ENCODE assay signal across 9 cellular contexts in genomic region chr2:206260427-206261012, GRCh38. TPM values are rescaled to one million over a fixed set of nuclear protein-coding genes. Genes with fewer than 3 reads are reported as not detected.
DNase-seq lines count a peak whose midpoint lies in the region; ATAC-seq and TF ChIP-seq lines count a peak whose summit lies in the region.
"Had no signal": no experiment of that assay in that cellular context is flagged by ENCODE, and none has a peak within 500 bp of the region (broad histone marks: within the 10 kb centered on the region; RNA-seq: fewer than 3 reads in every experiment).

No MANE protein-coding gene starts in this region.

- no peaks in the 10 kb centered on the region for H3K9me2 ChIP-seq in Loucy (replicated peaks; ENCODE audit: low read depth, low read length)

- DNase-seq in NCI-H2171 treated with DMSO at 0.1 percent for 48 hours (lab: John Stamatoyannopoulos, UW) (peak; percentile 26), NCI-H2171 (lab: John Stamatoyannopoulos, UW) (no peak), cardiac fibroblast (ENCODE audit: low read depth in 2 of 2) (peak; percentile 56 to 69), osteoblast (ENCODE audit: insufficient read length, low spot score, missing footprints) (peak; percentile 81), NCI-H1048 (lab: John Stamatoyannopoulos, UW) (no peak)
- DNase-seq in activated CD4-positive, alpha-beta memory T cell treated with anti-CD3 and anti-CD28 coated beads, Interleukin-2, amount 10 ng/mL, durations not matched to agents 7 days and 5 days: no peak

- H3K4me1 Mint-ChIP-seq in activated CD4-positive, alpha-beta memory T cell treated with anti-CD3 and anti-CD28 coated beads, Interleukin-2, amount 10 ng/mL, durations not matched to agents 7 days and 5 days: peaks cover 11% of the 10 kb centered on the region

- H3K4me3 Mint-ChIP-seq in activated CD4-positive, alpha-beta memory T cell treated with anti-CD3 and anti-CD28 coated beads, Interleukin-2, amount 10 ng/mL, durations not matched to agents 7 days and 5 days: no peak overlapping the region

- no peaks in the 10 kb centered on the region for H3F3A ChIP-seq in Loucy (ENCODE audit: low read depth)

- H3K27ac ChIP-seq in osteoblast (ENCODE audit: low read depth, low read length): no peak overlapping the region

- no peak overlapping the region for H3K27ac Mint-ChIP-seq in activated CD4-positive, alpha-beta memory T cell treated with anti-CD3 and anti-CD28 coated beads, Interleukin-2, amount 10 ng/mL, durations not matched to agents 7 days and 5 days
- H3K27ac Mint-ChIP-seq: activated naive CD4-positive, alpha-beta T cell treated with anti-CD3 and anti-CD28 coated beads, Interleukin-2, amount 50 U/mL, for 72 hours had no signal

- H3K79me2 ChIP-seq in Loucy (ENCODE audit: insufficient read depth, low read length) (no peaks in the 10 kb centered on the region), osteoblast (ENCODE audit: insufficient read depth, low read length) (no peaks in the 10 kb centered on the region)

- peaks cover 61% of the 10 kb centered on the region for H3K27me3 Mint-ChIP-seq in activated CD4-positive, alpha-beta memory T cell treated with anti-CD3 and anti-CD28 coated beads, Interleukin-2, amount 10 ng/mL, durations not matched to agents 7 days and 5 days

- CTCF ChIA-PET in activated CD4-positive, alpha-beta memory T cell treated with anti-CD3 and anti-CD28 coated beads, Interleukin-2, amount 10 ng/mL, durations not matched to agents 7 days and 5 days (lab: Charles Lee): interaction anchor here (0.6 to 1.7 kb wide), 5 partner anchors 10 to 99 kb away, joined by 3 to 4 read pairs (median 4); no protein-coding TSS in a partner anchor

- peaks cover 3% of the 10 kb centered on the region for H3K36me3 Mint-ChIP-seq in activated CD4-positive, alpha-beta memory T cell treated with anti-CD3 and anti-CD28 coated beads, Interleukin-2, amount 10 ng/mL, durations not matched to agents 7 days and 5 days (ENCODE audit: low read depth)

- H3K36me3 ChIP-seq in Loucy (ENCODE audit: insufficient read depth, low read length) (no peaks in the 10 kb centered on the region), osteoblast (ENCODE audit: insufficient read depth, low read length) (no peaks in the 10 kb centered on the region)

- peak; percentile 80 for ATAC-seq in GM21786 (IDR thresholded peaks at IDR 0.05; ENCODE audit: unreplicated experiment)

- no peak overlapping the region for H3K9ac ChIP-seq in Loucy (ENCODE audit: low read depth, low read length, poor library complexity, severe bottlenecking)

- H2AFZ ChIP-seq in Loucy (ENCODE audit: low read length): no peak overlapping the region
- H2AFZ ChIP-seq in osteoblast (ENCODE audit: low read length): no peak overlapping the region

- no peaks in the 10 kb centered on the region for H3K27me3 ChIP-seq in Loucy (ENCODE audit: insufficient read depth, low read length, poor library complexity, severe bottlenecking)
- H3K27me3 ChIP-seq in osteoblast (ENCODE audit: insufficient read depth, low read length): peaks cover 88% of the 10 kb centered on the region

- H3K9me3 Mint-ChIP-seq in activated CD4-positive, alpha-beta memory T cell treated with anti-CD3 and anti-CD28 coated beads, Interleukin-2, amount 10 ng/mL, durations not matched to agents 7 days and 5 days: no peaks in the 10 kb centered on the region
- H3K9me3 Mint-ChIP-seq: activated naive CD4-positive, alpha-beta T cell treated with anti-CD3 and anti-CD28 coated beads, Interleukin-2, amount 50 U/mL, for 72 hours had no signal

- H3K9me3 ChIP-seq in Loucy (ENCODE audit: insufficient read depth, low read depth, low read length) (no peaks in the 10 kb centered on the region), osteoblast (ENCODE audit: low read depth, low read length) (no peaks in the 10 kb centered on the region)

- H4K20me1 ChIP-seq in Loucy (ENCODE audit: insufficient read depth, low read length, poor library complexity, severe bottlenecking) (no peaks in the 10 kb centered on the region), osteoblast (ENCODE audit: insufficient read depth, low read length) (no peaks in the 10 kb centered on the region)

- no peaks in the 10 kb centered on the region for H3K4me1 ChIP-seq in Loucy (ENCODE audit: insufficient read depth, low read length, poor library complexity, severe bottlenecking)
- H3K4me1 ChIP-seq in osteoblast (ENCODE audit: insufficient read depth, low read length): no peaks in the 10 kb centered on the region

- no peak overlapping the region for H3K4me3 ChIP-seq in Loucy (ENCODE audit: low read length, poor library complexity, severe bottlenecking)
- no peak overlapping the region for H3K4me3 ChIP-seq in cardiac fibroblast (replicated peaks in 1 of 2; ENCODE audit: low read depth in 2 of 2, low read length in 2 of 2)
- H3K4me3 ChIP-seq in osteoblast (ENCODE audit: insufficient read depth, low read length): no peak overlapping the region

- TF ChIP-seq CTCF in Loucy (conservative IDR thresholded peaks at IDR 0.05; ENCODE audit: low read length) (peak; percentile 65), cardiac fibroblast (IDR thresholded peaks at IDR 0.05; ENCODE audit: low read depth, low read length) (peak; percentile 62), osteoblast (IDR thresholded peaks at IDR 0.05; ENCODE audit: extremely low read depth, low read depth, low read length) (peak; percentile 59)

- no peak overlapping the region for H3K4me2 ChIP-seq in Loucy (ENCODE audit: low read depth, low read length, poor library complexity, severe bottlenecking)
- no peak overlapping the region for H3K4me2 ChIP-seq in osteoblast (ENCODE audit: insufficient read depth, low read length)

- POLR2A ChIA-PET in activated CD4-positive, alpha-beta memory T cell treated with anti-CD3 and anti-CD28 coated beads, Interleukin-2, amount 10 ng/mL, durations not matched to agents 7 days and 5 days (lab: Charles Lee): no interaction called here

RNA-seq across cellular contexts. Expression of gene ZDBF2, which starts 13.9 kb away (rescaled TPM):
- 9.1 and 12.7 TPM in 2 replicates for total RNA-seq in osteoblast
- 10 to 100 TPM; 13.2 to 15.6 TPM for total RNA-seq in activated CD4-positive, alpha-beta memory T cell treated with anti-CD3 and anti-CD28 coated beads, Interleukin-2, amount 10 ng/mL, durations not matched to agents 7 days and 5 days

Comparison
In these comparisons a context has a peak if more than half of its experiments do, and no peak if none do; other contexts are left out.
1. DNase-seq: peak in NCI-H2171 treated with DMSO at 0.1 percent for 48 hours (single experiment), cardiac fibroblast (2 of 2) and osteoblast (single experiment); none in NCI-H2171 (single experiment), activated CD4-positive, alpha-beta memory T cell treated with anti-CD3 and anti-CD28 coated beads, Interleukin-2, amount 10 ng/mL, durations not matched to agents 7 days and 5 days (single experiment) and NCI-H1048 (single experiment).
2. Peak in every context shown above with its lines, with median percentiles within 50 percentile points of each other: CTCF ChIP-seq.